Comparison of ENCODE assay signal across 7 cellular contexts in the genomic region with DNA sequence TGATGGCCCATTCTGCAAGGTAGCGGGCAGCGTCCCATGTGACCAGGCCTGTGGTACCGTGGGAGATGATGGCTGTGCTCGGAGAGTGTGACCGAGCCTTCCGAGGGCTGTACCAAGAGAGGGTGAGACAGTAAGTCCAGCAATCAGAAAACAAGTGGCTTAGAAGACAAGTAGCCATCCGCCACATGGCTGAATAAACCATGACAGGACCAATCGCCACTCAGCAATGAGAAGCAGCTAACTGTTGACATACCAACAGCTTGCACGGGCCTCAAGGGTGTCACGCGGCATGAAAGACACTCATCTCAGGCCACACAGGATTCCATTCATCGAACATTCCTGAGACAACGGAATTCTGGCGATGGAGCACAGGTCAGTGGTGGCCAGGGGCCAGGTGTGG. TPM values are rescaled to one million over a fixed set of nuclear protein-coding genes. Genes with fewer than 3 reads are reported as not detected.
"Had no signal": no experiment of that assay in that cellular context is flagged by ENCODE, and none has a peak within 500 bp of the region (broad histone marks: within the 10 kb centered on the region; RNA-seq: fewer than 3 reads in every experiment).

No MANE protein-coding gene starts in this region.

RNA-seq across cellular contexts. Expression of a gene that starts 22.6 kb away (rescaled TPM):
- total RNA-seq: frontal cortex, glomerular endothelial cell, heart right ventricle, prostate gland, suprapubic skin, vagina had no signal
- polyA plus RNA-seq: esophagus, heart right ventricle had no signal
